Comparison of ENCODE assay signal across 1 cellular context in genomic region chr2:149375801-149376349, GRCh38.
TF ChIP-seq lines count a peak whose summit lies in the region.

No MANE protein-coding gene starts in this region.

TF ChIP-seq in WTC11, 78 proteins besides CTCF, POLR2A, EP300 and RAD21 (continued from another document):
- no peak for TF ChIP-seq CBFB (CRISPR knock-in tag; IDR thresholded peaks at IDR 0.05; ENCODE audit: low read depth)
